ENCODE assay signal across 28 cellular contexts in the genomic region with DNA sequence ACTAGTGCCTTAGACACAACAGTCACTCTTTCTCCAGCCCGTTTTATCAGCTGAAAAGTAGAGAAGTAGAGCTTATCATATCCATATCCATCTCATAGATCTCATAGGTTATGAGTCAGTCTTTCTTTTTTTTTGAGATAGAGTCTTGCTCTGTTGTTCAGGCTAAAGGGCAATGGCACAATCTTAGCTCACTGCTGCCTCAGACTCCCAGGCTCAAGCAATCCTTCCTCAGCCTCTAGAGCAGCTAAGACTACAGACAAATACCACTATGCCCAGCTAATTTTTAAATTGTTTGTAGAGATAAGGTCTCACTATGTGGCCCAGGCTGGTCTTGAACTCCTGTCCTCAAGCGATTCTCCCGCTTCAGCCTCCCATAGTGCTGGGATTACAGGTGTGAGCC. TPM values are rescaled to one million over a fixed set of nuclear protein-coding genes. Genes with fewer than 3 reads are reported as not detected.
A peak's percentile ranks its signal among the peaks of the same experiment; 100 is the strongest.
DNase-seq lines count a peak whose midpoint lies in the region; ATAC-seq, FAIRE-seq and TF ChIP-seq lines count a peak whose summit lies in the region.
"Had no signal": no experiment of that assay in that cellular context is flagged by ENCODE, and none has a peak within 500 bp of the region (broad histone marks: within the 10 kb centered on the region; RNA-seq: fewer than 3 reads in every experiment).

No MANE protein-coding gene starts in this region.

- no peaks in the 10 kb centered on the region for H3K36me3 Mint-ChIP-seq in neural crest cell (ENCODE audit: low read depth)
- H3K36me3 Mint-ChIP-seq: CD14-positive monocyte; CD4-positive, alpha-beta memory T cell; CD4-positive, CD25-positive, alpha-beta regulatory T cell; CD8-positive, alpha-beta memory T cell had no signal

- no peak overlapping the region for H4K8ac ChIP-seq in trophoblast cell (ENCODE audit: low read depth, low read length)

- H3K9me3 ChIP-seq in PC-3 (ENCODE audit: low read length) (no peaks in the 10 kb centered on the region), trophoblast cell (ENCODE audit: insufficient read depth, low read depth, low read length) (no peaks in the 10 kb centered on the region), small intestine (ENCODE audit: control insufficient read depth, low read depth) (no peaks in the 10 kb centered on the region)
- H3K9me3 ChIP-seq: BE2C, BLaER1 had no signal

- peaks cover 25% of the 10 kb centered on the region for H3K4me1 Mint-ChIP-seq in neural crest cell
- H3K4me1 Mint-ChIP-seq: CD14-positive monocyte had no signal

- H3K27me3 Mint-ChIP-seq in neural crest cell (ENCODE audit: low read depth): peaks cover 15% of the 10 kb centered on the region

- H3K9ac ChIP-seq in PC-3 (ENCODE audit: low read length) (no peak overlapping the region), trophoblast cell (ENCODE audit: low read length) (no peak overlapping the region)
- H3K9ac ChIP-seq: BLaER1 had no signal

- no peak overlapping the region for H3K4me3 ChIP-seq in PC-3 (ENCODE audit: low read length)
- H3K4me3 ChIP-seq in trophoblast cell (ENCODE audit: low read depth, low read length): no peak overlapping the region
- H3K4me3 ChIP-seq in small intestine (ENCODE audit: low read depth in 1 of 2, low read length in 2 of 2): no peak overlapping the region
- H3K4me3 ChIP-seq: BLaER1 had no signal

- H4K12ac ChIP-seq in trophoblast cell (ENCODE audit: low read depth, low read length): no peak overlapping the region

- H3K27ac ChIP-seq in PC-3 (ENCODE audit: low read length) (no peak overlapping the region), trophoblast cell (ENCODE audit: low read depth, low read length) (no peak overlapping the region), small intestine (ENCODE audit: low read depth in 1 of 2, low read length in 1 of 2) (no peak overlapping the region)
- H3K27ac ChIP-seq: BLaER1 had no signal

- WGBS in trophoblast cell (ENCODE audit: extremely low coverage, insufficient coverage, insufficient read length): no CpG with 5 or more reads among the region's 3 CpGs
- WGBS in small intestine, 3 donors: 54 to 88% (median 81%) methylated on average over 3 of the region's 3 CpGs

- DNase-seq in PC-3: no peak
- DNase-seq in neural crest cell (ENCODE audit: low read depth, low spot score): no peak
- peak; percentile 75 to 82 for DNase-seq in trophoblast cell
- DNase-seq in small intestine: peak; percentile 58
- DNase-seq in NCI-H69 (lab: John Stamatoyannopoulos, UW): no peak
- no peak for DNase-seq in NCI-H446 (lab: John Stamatoyannopoulos, UW)
- DNase-seq in NCI-H510A treated with DMSO at 0.1 percent for 48 hours (lab: John Stamatoyannopoulos, UW): no peak
- DNase-seq: 8988T; ACHN; BE2C; C1 segment of cervical spinal cord; CD4-positive, alpha-beta memory T cell; CD4-positive, CD25-positive, alpha-beta regulatory T cell; CD8-positive, alpha-beta memory T cell; COR-L47; DMS 273 treated with DMSO at 0.1 percent for 48 hours; DMS153; DMS53; DMS79; DND-41; EL; GDM1 had no signal

- H3K14ac ChIP-seq in trophoblast cell (ENCODE audit: low read length): no peak overlapping the region

- H3K27me3 ChIP-seq in PC-3 (ENCODE audit: low read length) (no peaks in the 10 kb centered on the region), trophoblast cell (ENCODE audit: insufficient read depth, low read length) (no peaks in the 10 kb centered on the region), small intestine (ENCODE audit: control insufficient read depth in 2 of 2, insufficient read depth in 2 of 2, low read length in 2 of 2) (no peaks in the 10 kb centered on the region)
- H3K27me3 ChIP-seq: BE2C had no signal

- no peaks in the 10 kb centered on the region for H3K9me2 ChIP-seq in PC-3 (replicated peaks; ENCODE audit: low read length)

- no peak overlapping the region for H2AK5ac ChIP-seq in trophoblast cell (ENCODE audit: low read length)

- no peaks in the 10 kb centered on the region for H3F3A ChIP-seq in PC-3 (ENCODE audit: low read length, unreplicated experiment)

- POLR2A ChIA-PET in PC-3 (lab: Charles Lee; ENCODE audit: unreplicated experiment): interaction anchor here (0.6 kb wide), 1 partner anchor 86 kb away, joined by 3 read pairs; no protein-coding TSS in a partner anchor

- H3K79me2 ChIP-seq in PC-3 (ENCODE audit: low read length): peaks cover 19% of the 10 kb centered on the region
- H3K79me2 ChIP-seq in trophoblast cell (ENCODE audit: control insufficient read depth, insufficient read depth, low read length, poor library complexity): peaks cover 13% of the 10 kb centered on the region

- H3K18ac ChIP-seq in trophoblast cell (ENCODE audit: low read length): no peak overlapping the region

- peaks cover 31% of the 10 kb centered on the region for H3K4me1 ChIP-seq in PC-3 (ENCODE audit: insufficient read depth, low read length)
- peaks cover 0 to 6% of the 10 kb centered on the region in 2 experiments for H3K4me1 ChIP-seq in trophoblast cell (ENCODE audit: control insufficient read depth in 1 of 2, insufficient read depth in 2 of 2, low read length in 2 of 2)
- H3K4me1 ChIP-seq in small intestine (ENCODE audit: control insufficient read depth in 2 of 2, insufficient read depth in 1 of 2, low read depth in 1 of 2, low read length in 1 of 2): no peaks in the 10 kb centered on the region
- H3K4me1 ChIP-seq: BE2C had no signal

- no peak overlapping the region for H3K4ac ChIP-seq in trophoblast cell (ENCODE audit: low read depth, low read length)

- H4K20me1 ChIP-seq in PC-3 (ENCODE audit: low read length): peaks cover 13% of the 10 kb centered on the region

- intact Hi-C loops in PC-3 (cut with micrococcal nuclease): loop anchor here (2.0 kb wide), 1 partner anchor 45 kb away; no protein-coding TSS in a partner anchor

- ATAC-seq in PC-3 (no peak), HG03025 (IDR thresholded peaks at IDR 0.05; ENCODE audit: low FRiP score, unreplicated experiment) (no peak)

- CTCF ChIA-PET in PC-3 (lab: Charles Lee): interaction anchor here (0.5 to 2.7 kb wide), 4 partner anchors 27 to 96 kb away, joined by 3 to 31 read pairs (median 13); no protein-coding TSS in a partner anchor

- peak overlapping the region; percentile 69 for H3K4me3 Mint-ChIP-seq in neural crest cell
- H3K4me3 Mint-ChIP-seq: CD4-positive, alpha-beta memory T cell; CD8-positive, alpha-beta memory T cell had no signal

- peaks cover 11% of the 10 kb centered on the region for H3K79me1 ChIP-seq in trophoblast cell (ENCODE audit: low read length)

- BruUV-seq in PC-3 (replicated peaks; lab: Mats Ljungman, UMichigan): TSS peak; percentile 16

- H2BK120ac ChIP-seq in trophoblast cell (ENCODE audit: insufficient read depth, low read length, poor library complexity): no peak overlapping the region

- no peak for FAIRE-seq in small intestine (lab: Jason Lieb, UNC)
- FAIRE-seq: A204.1, GM12892, GM18507 had no signal

- H3K36me3 ChIP-seq in PC-3 (ENCODE audit: low read depth, low read length): no peaks in the 10 kb centered on the region
- no peaks in the 10 kb centered on the region for H3K36me3 ChIP-seq in trophoblast cell (ENCODE audit: control insufficient read depth in 1 of 2, insufficient read depth in 2 of 2, low read length in 2 of 2)
- no peaks in the 10 kb centered on the region for H3K36me3 ChIP-seq in small intestine (ENCODE audit: control insufficient read depth in 2 of 2, insufficient read depth in 2 of 2, low read length in 2 of 2)
- H3K36me3 ChIP-seq: BE2C, BLaER1 had no signal

- TF ChIP-seq CTCF in PC-3 (conservative IDR thresholded peaks at IDR 0.05; ENCODE audit: low read depth, low read length) (no peak), neural crest cell (conservative IDR thresholded peaks at IDR 0.05) (no peak)

- H4K91ac ChIP-seq in trophoblast cell (ENCODE audit: low read depth, low read length): no peak overlapping the region

- H3K23ac ChIP-seq in trophoblast cell (ENCODE audit: low read length): no peak overlapping the region

- no peak overlapping the region for H2BK5ac ChIP-seq in trophoblast cell (ENCODE audit: low read depth, low read length, poor library complexity)

- no peak overlapping the region for H3K27ac Mint-ChIP-seq in neural crest cell (ENCODE audit: unreplicated experiment)
- H3K27ac Mint-ChIP-seq: CD14-positive monocyte; CD4-positive, alpha-beta memory T cell; CD4-positive, CD25-positive, alpha-beta regulatory T cell; CD8-positive, alpha-beta memory T cell had no signal

- H2BK12ac ChIP-seq in trophoblast cell (ENCODE audit: low read length): no peak overlapping the region

- H3K9me3 Mint-ChIP-seq in neural crest cell: no peaks in the 10 kb centered on the region
- H3K9me3 Mint-ChIP-seq: CD4-positive, alpha-beta memory T cell had no signal

- H3K4me2 ChIP-seq in PC-3 (ENCODE audit: low read length) (no peak overlapping the region), trophoblast cell (ENCODE audit: low read length) (no peak overlapping the region)
- H3K4me2 ChIP-seq: BLaER1 had no signal

- H2AFZ ChIP-seq in PC-3 (ENCODE audit: low read length): no peak overlapping the region
- H2AFZ ChIP-seq in trophoblast cell (ENCODE audit: insufficient read depth, low read length, poor library complexity): no peak overlapping the region

RNA-seq across cellular contexts. Expression of a gene that starts 2.5 kb away (rescaled TPM):
- total RNA-seq in PC-3 (2014; rRNA removed): 149 and 154 TPM in 2 replicates
- total RNA-seq in neural crest cell: 50.1 and 51.2 TPM in 2 replicates
- 35.9 and 38.6 TPM in 2 replicates for polyA plus RNA-seq in trophoblast cell (2013)
- polyA plus RNA-seq in small intestine: 10 to 100 TPM; 14.3 to 16.3 (median 14.6) TPM
- polyA plus RNA-seq: CD8-positive, alpha-beta memory T cell had no signal

Comparison
In these comparisons a context has a peak if more than half of its experiments do, and no peak if none do; other contexts are left out.
1. DNase-seq: peak in trophoblast cell (2 of 2) and small intestine (single experiment); none in PC-3 (single experiment), neural crest cell (single experiment), NCI-H69 (single experiment), NCI-H446 (0 of 2) and NCI-H510A treated with DMSO at 0.1 percent for 48 hours (single experiment).